ENCODE assay signal across 8 cellular contexts in genomic region chr7:102404005-102404861, GRCh38. TPM values are rescaled to one million over a fixed set of nuclear protein-coding genes. Genes with fewer than 3 reads are reported as not detected.
DNase-seq lines count a peak whose midpoint lies in the region; ATAC-seq lines count a peak whose summit lies in the region.

No MANE protein-coding gene starts in this region.

- 67 to 70% methylated on average over 15 of the region's 15 CpGs for WGBS in aorta, 2 donors

- peak overlapping the region in 8 of 11 experiments; percentile 29 to 77 (median 56); a peak in 13 of 22 replicates for H3K27ac ChIP-seq in BLaER1 treated with 17β-estradiol and CSF1 and Interleukin-3, amounts not matched to agents 10 nM and 100 nM
- H3K27ac ChIP-seq in aorta (ENCODE audit: low read depth in 1 of 2, low read length in 2 of 2), result no peak overlapping the region

- intact Hi-C loops in aorta (cut with DNase I), result no loop called here

- DNase-seq in NCI-H1930 (lab: John Stamatoyannopoulos, UW) (peak; percentile 15 to 26), T-helper 9 cell (peak; percentile 28), dermis blood vessel endothelial cell (peak; percentile 77), memory B cell (ENCODE audit: low spot score in 2 of 2) (peak; percentile 39 to 64), aorta (no peak)

- peaks cover 82 to 96% (median 91%) of the 10 kb centered on the region in 11 experiments for H3K36me3 ChIP-seq in BLaER1 treated with 17β-estradiol and CSF1 and Interleukin-3, amounts not matched to agents 10 nM and 100 nM
- H3K36me3 ChIP-seq in aorta (ENCODE audit: control insufficient read depth in 1 of 2, insufficient read depth in 2 of 2, low read length in 1 of 2), result peaks cover 4 to 14% of the 10 kb centered on the region in 2 donors

- peaks cover 18% of the 10 kb centered on the region for H3K4me1 Mint-ChIP-seq in memory B cell

- no peak overlapping the region for H3K27ac Mint-ChIP-seq in memory B cell

- peaks cover 0 to 5% (median 2%) of the 10 kb centered on the region in 11 experiments; a peak in 17 of 22 replicates for H3K9me3 ChIP-seq in BLaER1 treated with 17β-estradiol and CSF1 and Interleukin-3, amounts not matched to agents 10 nM and 100 nM (replicated peaks in 1 of 11)
- no peaks in the 10 kb centered on the region for H3K9me3 ChIP-seq in aorta (ENCODE audit: control insufficient read depth, low read length)

- H3K4me3 ChIP-seq in BLaER1 treated with 17β-estradiol and CSF1 and Interleukin-3, amounts not matched to agents 10 nM and 100 nM, result no peak overlapping the region
- no peak overlapping the region for H3K4me3 ChIP-seq in aorta (ENCODE audit: low read length in 2 of 2)

- peak; percentile 83 for ATAC-seq in GM18520 (IDR thresholded peaks at IDR 0.05; ENCODE audit: unreplicated experiment)
- ATAC-seq in HG02938 (IDR thresholded peaks at IDR 0.05; ENCODE audit: unreplicated experiment), result peak; percentile 84
- ATAC-seq in memory B cell (ENCODE audit: low read depth), result peak; percentile 73
- peak; percentile 60 for ATAC-seq in aorta (ENCODE audit: low FRiP score)

- peaks cover 11% of the 10 kb centered on the region for H3K36me3 Mint-ChIP-seq in memory B cell

- H3K9me3 Mint-ChIP-seq in memory B cell, result no peaks in the 10 kb centered on the region

- peaks cover 31 to 43% (median 39%) of the 10 kb centered on the region in 10 experiments for H3K4me1 ChIP-seq in BLaER1 treated with 17β-estradiol and CSF1 and Interleukin-3, amounts not matched to agents 10 nM and 100 nM
- no peaks in the 10 kb centered on the region for H3K4me1 ChIP-seq in aorta (ENCODE audit: control insufficient read depth in 1 of 2, insufficient read depth in 2 of 2, low read length in 2 of 2)

- peaks cover 0 to 72% (median 50%) of the 10 kb centered on the region in 11 experiments; a peak in 19 of 22 replicates for H4K20me1 ChIP-seq in BLaER1 treated with 17β-estradiol and CSF1 and Interleukin-3, amounts not matched to agents 10 nM and 100 nM

- H3K9ac ChIP-seq in BLaER1 treated with 17β-estradiol and CSF1 and Interleukin-3, amounts not matched to agents 10 nM and 100 nM, result peak overlapping the region in 9 of 11 experiments; percentile 9 to 63 (median 26); a peak in 10 of 22 replicates

- peak overlapping the region; percentile 16 to 66 (median 48); a peak in 19 of 22 replicates for H3K4me2 ChIP-seq in BLaER1 treated with 17β-estradiol and CSF1 and Interleukin-3, amounts not matched to agents 10 nM and 100 nM

- H3K27me3 Mint-ChIP-seq in memory B cell, result no peaks in the 10 kb centered on the region

- no peaks in the 10 kb centered on the region for H3K27me3 ChIP-seq in BLaER1 treated with 17β-estradiol and CSF1 and Interleukin-3, amounts not matched to agents 10 nM and 100 nM
- H3K27me3 ChIP-seq in aorta (ENCODE audit: control insufficient read depth in 1 of 2, insufficient read depth in 2 of 2, low read length in 1 of 2), result no peaks in the 10 kb centered on the region

- H3K4me3 Mint-ChIP-seq in memory B cell, result no peak overlapping the region

RNA-seq across cellular contexts. Expression of gene PRKRIP1, which starts 8.1 kb away (rescaled TPM):
- total RNA-seq in dermis blood vessel endothelial cell, result 15.9 and 18.0 TPM in 2 replicates
- 10 to 100 TPM; 19.0 to 26.0 TPM for total RNA-seq in aorta
- 10 to 100 TPM; 14.9 to 66.5 TPM for polyA plus RNA-seq in aorta

RNA-seq across cellular contexts. Expression of gene ORAI2, which starts 29.1 kb away (rescaled TPM):
- total RNA-seq in dermis blood vessel endothelial cell, result 94.3 and 147 TPM in 2 replicates
- 10 to 100 TPM; 17.8 to 25.5 TPM for total RNA-seq in aorta
- polyA plus RNA-seq in aorta, result 1 to 10 TPM; 3.1 to 7.4 TPM

RNA-seq across cellular contexts. Expression of gene SPDYE6, which starts 48.0 kb away (rescaled TPM):
- total RNA-seq in dermis blood vessel endothelial cell (not detected in 2 replicates), aorta (not detected)
- under 1 TPM in 1 of 2 donors, not detected in 1; 0.31 TPM for polyA plus RNA-seq in aorta

Comparison
In these comparisons a context has a peak if more than half of its experiments do, and no peak if none do; other contexts are left out.
1. H3K27ac ChIP-seq: peak in BLaER1 treated with 17β-estradiol and CSF1 and Interleukin-3, amounts not matched to agents 10 nM and 100 nM (8 of 11); none in aorta (0 of 2).
2. DNase-seq: peak in NCI-H1930 (2 of 2), T-helper 9 cell (single experiment), dermis blood vessel endothelial cell (single experiment) and memory B cell (2 of 2); none in aorta (0 of 2).
3. Peak in every context shown above with its lines, with median percentiles within 50 percentile points of each other: ATAC-seq.